In genomic region chr4:7623468-7623867, GRCh38 we compare ENCODE assay signal across 22 cellular contexts.
DNase-seq lines count a peak whose midpoint lies in the region; ATAC-seq and TF ChIP-seq lines count a peak whose summit lies in the region.
"Had no signal": no experiment of that assay in that cellular context is flagged by ENCODE, and none has a peak within 500 bp of the region (broad histone marks: within the 10 kb centered on the region; RNA-seq: fewer than 3 reads in every experiment).

No MANE protein-coding gene starts in this region.

- intact Hi-C loops in right lobe of liver (cut with DNase I): no loop called here
- intact Hi-C loops in CD4-positive, alpha-beta T cell (cut with DNase I, micrococcal nuclease): no loop called here

- no peak for TF ChIP-seq CTCF in H9 (conservative IDR thresholded peaks at IDR 0.05)
- no peak for TF ChIP-seq CTCF in nephron progenitor cell (IDR thresholded peaks at IDR 0.05)
- TF ChIP-seq CTCF in osteoblast (IDR thresholded peaks at IDR 0.05; ENCODE audit: extremely low read depth, low read depth, low read length): no peak
- TF ChIP-seq CTCF in right lobe of liver (IDR thresholded peaks at IDR 0.05): no peak
- TF ChIP-seq CTCF in CD4-positive, alpha-beta T cell (IDR thresholded peaks at IDR 0.05): no peak

- H2AK5ac ChIP-seq in H9 (ENCODE audit: insufficient read length, low read length): no peak overlapping the region

- H3K27me3 ChIP-seq in H9 (ENCODE audit: insufficient read depth, low read length) (no peaks in the 10 kb centered on the region), osteoblast (ENCODE audit: insufficient read depth, low read length) (peaks cover 11% of the 10 kb centered on the region), right lobe of liver (no peaks in the 10 kb centered on the region)
- H3K27me3 ChIP-seq in CD4-positive, alpha-beta T cell (ENCODE audit: control insufficient read depth, insufficient read depth, low read length): no peaks in the 10 kb centered on the region
- H3K27me3 ChIP-seq: BE2C, BLaER1 had no signal

- H3K27me3 Mint-ChIP-seq in H9 (ENCODE audit: low read depth): peaks cover 12% of the 10 kb centered on the region
- peaks cover 18% of the 10 kb centered on the region for H3K27me3 Mint-ChIP-seq in nephron progenitor cell (ENCODE audit: low read depth, poor library complexity)
- peaks cover 12% of the 10 kb centered on the region for H3K27me3 Mint-ChIP-seq in CD4-positive, alpha-beta T cell

- CTCF ChIA-PET in CD4-positive, alpha-beta T cell (lab: Charles Lee): no interaction called here

- H3K14ac ChIP-seq in H9 (ENCODE audit: insufficient read depth, low read length): 0 out of 2 replicates have a peak overlapping the region, but pooled peaks have one; percentile 31

- H2BK12ac ChIP-seq in H9 (ENCODE audit: insufficient read length, low read depth, low read length): no peak overlapping the region

- no peak overlapping the region for H2AFZ ChIP-seq in H9 (ENCODE audit: low read length)
- no peak overlapping the region for H2AFZ ChIP-seq in osteoblast (ENCODE audit: low read length)

- H3K27ac ChIP-seq in H9 (ENCODE audit: insufficient read length, low read depth, low read length) (no peak overlapping the region), osteoblast (ENCODE audit: low read depth, low read length) (no peak overlapping the region), right lobe of liver (no peak overlapping the region)
- no peak overlapping the region for H3K27ac ChIP-seq in CD4-positive, alpha-beta T cell (ENCODE audit: low read depth, low read length)

- DNase-seq in H9 (no peak), nephron progenitor cell (no peak), osteoblast (ENCODE audit: insufficient read length, low spot score, missing footprints) (peak; percentile 54), right lobe of liver (no peak), NCI-H1436 (lab: John Stamatoyannopoulos, UW) (no peak)
- no peak for DNase-seq in CD4-positive, alpha-beta T cell
- DNase-seq: 8988T; ACHN; BE2C; C1 segment of cervical spinal cord; CD4-positive, alpha-beta memory T cell; CD8-positive, alpha-beta memory T cell; COR-L47; DMS 273 treated with DMSO at 0.1 percent for 48 hours; DMS153; DMS53; DMS79; DND-41; EL; GDM1 had no signal

- H4K8ac ChIP-seq in H9 (replicated peaks; ENCODE audit: insufficient read length, low read depth, low read length): no peak overlapping the region

- H2BK15ac ChIP-seq in H9 (ENCODE audit: low read depth, low read length): no peak overlapping the region

- no peak overlapping the region for H3T11ph ChIP-seq in H9 (ENCODE audit: low read length)

- ATAC-seq in right lobe of liver: no peak
- ATAC-seq in CD4-positive, alpha-beta T cell (ENCODE audit: poor library complexity): no peak
- ATAC-seq: GM12878 had no signal

- H3K9me3 ChIP-seq in H9 (ENCODE audit: control insufficient read depth, low read depth, low read length) (no peaks in the 10 kb centered on the region), osteoblast (ENCODE audit: low read depth, low read length) (no peaks in the 10 kb centered on the region), right lobe of liver (no peaks in the 10 kb centered on the region)
- no peaks in the 10 kb centered on the region for H3K9me3 ChIP-seq in CD4-positive, alpha-beta T cell (ENCODE audit: control insufficient read depth, low read length)
- H3K9me3 ChIP-seq: BE2C had no signal

- no peak for TF ChIP-seq POLR2A in right lobe of liver (IDR thresholded peaks at IDR 0.05)

- H4K91ac ChIP-seq in H9 (ENCODE audit: insufficient read length, low read depth, low read length): no peak overlapping the region

- no CpG with 5 or more reads among the region's 13 CpGs for WGBS in H9 (ENCODE audit: extremely low coverage, insufficient read length, low lambda C conversion rate)
- WGBS in right lobe of liver (ENCODE audit: insufficient coverage, low coverage, low lambda C conversion rate, missing lambda C conversion rate): 84% methylated on average over 9 of the region's 13 CpGs

- H3K23me2 ChIP-seq in H9 (ENCODE audit: insufficient read length, low read depth, low read length, poor library complexity, severe bottlenecking): no peaks in the 10 kb centered on the region

- no peak overlapping the region for H2BK5ac ChIP-seq in H9 (ENCODE audit: insufficient read length, low read length)

- H3K4me3 Mint-ChIP-seq in H9 (no peak overlapping the region), nephron progenitor cell (no peak overlapping the region)
- H3K4me3 Mint-ChIP-seq in CD4-positive, alpha-beta T cell: no peak overlapping the region
- H3K4me3 Mint-ChIP-seq: CD4-positive, alpha-beta memory T cell; CD8-positive, alpha-beta memory T cell had no signal

- H3K4me1 ChIP-seq in H9 (ENCODE audit: insufficient read depth, low read length): no peaks in the 10 kb centered on the region
- peaks cover 12% of the 10 kb centered on the region for H3K4me1 ChIP-seq in osteoblast (ENCODE audit: insufficient read depth, low read length)
- H3K4me1 ChIP-seq in right lobe of liver: no peaks in the 10 kb centered on the region

- H3K23ac ChIP-seq in H9 (ENCODE audit: insufficient read length, low read depth, low read length): no peak overlapping the region

- H3K4me3 ChIP-seq in osteoblast (ENCODE audit: insufficient read depth, low read length) (no peak overlapping the region), right lobe of liver (no peak overlapping the region)
- H3K4me3 ChIP-seq: BLaER1, GM12878 had no signal

- H3K9ac ChIP-seq in H9 (ENCODE audit: extremely low read depth, insufficient read length, low read length): no peak overlapping the region
- H3K9ac ChIP-seq: BLaER1 had no signal

- no peak overlapping the region for H2BK20ac ChIP-seq in H9 (ENCODE audit: low read depth, low read length, poor library complexity, severe bottlenecking)

- H3K4me1 Mint-ChIP-seq in H9 (peaks cover 1 to 2% of the 10 kb centered on the region in 2 experiments; a peak in 3 of 4 replicates), nephron progenitor cell (peaks cover 26% of the 10 kb centered on the region)
- H3K4me1 Mint-ChIP-seq in CD4-positive, alpha-beta T cell (ENCODE audit: low read depth): no peaks in the 10 kb centered on the region
- H3K4me1 Mint-ChIP-seq: CD4-positive, alpha-beta memory T cell; CD8-positive, alpha-beta memory T cell had no signal

- H3K9me3 Mint-ChIP-seq in H9: peaks cover 0 to 2% of the 10 kb centered on the region in 2 experiments; a peak in 1 of 5 replicates
- peaks cover 2% of the 10 kb centered on the region for H3K9me3 Mint-ChIP-seq in nephron progenitor cell
- H3K9me3 Mint-ChIP-seq in CD4-positive, alpha-beta T cell: no peaks in the 10 kb centered on the region
- H3K9me3 Mint-ChIP-seq: CD4-positive, alpha-beta memory T cell had no signal

- H4K20me1 ChIP-seq in H9 (ENCODE audit: control insufficient read depth, insufficient read depth, insufficient read length) (no peaks in the 10 kb centered on the region), osteoblast (ENCODE audit: insufficient read depth, low read length) (no peaks in the 10 kb centered on the region)
- H4K20me1 ChIP-seq: BLaER1 had no signal

- no peak overlapping the region for H4K5ac ChIP-seq in H9 (ENCODE audit: insufficient read length, low read depth, low read length)

- H3K79me2 ChIP-seq in H9 (ENCODE audit: insufficient read depth, low read length): no peaks in the 10 kb centered on the region
- no peaks in the 10 kb centered on the region for H3K79me2 ChIP-seq in osteoblast (ENCODE audit: insufficient read depth, low read length)

- H3K79me1 ChIP-seq in H9 (ENCODE audit: insufficient read depth, low read depth, low read length, poor library complexity, severe bottlenecking): no peaks in the 10 kb centered on the region

- POLR2A ChIA-PET in CD4-positive, alpha-beta T cell (lab: Charles Lee): no interaction called here

- H3K4me2 ChIP-seq in H9 (ENCODE audit: insufficient read depth, insufficient read length, low read length) (no peak overlapping the region), osteoblast (ENCODE audit: insufficient read depth, low read length) (no peak overlapping the region)

- no peaks in the 10 kb centered on the region for H3K36me3 Mint-ChIP-seq in H9 (ENCODE audit: insufficient read depth in 1 of 3, low read depth in 3 of 3)
- H3K36me3 Mint-ChIP-seq in nephron progenitor cell (ENCODE audit: low read depth): peaks cover 2% of the 10 kb centered on the region
- H3K36me3 Mint-ChIP-seq in CD4-positive, alpha-beta T cell (ENCODE audit: low read depth): no peaks in the 10 kb centered on the region
- H3K36me3 Mint-ChIP-seq: CD8-positive, alpha-beta memory T cell had no signal

- H3K18ac ChIP-seq in H9 (ENCODE audit: insufficient read length, low read depth, low read length): no peak overlapping the region

- H3K27ac Mint-ChIP-seq in H9 (no peak overlapping the region), nephron progenitor cell (peak overlapping the region; percentile 17)
- H3K27ac Mint-ChIP-seq in CD4-positive, alpha-beta T cell: no peak overlapping the region
- H3K27ac Mint-ChIP-seq: CD8-positive, alpha-beta memory T cell had no signal

- H3K36me3 ChIP-seq in osteoblast (ENCODE audit: insufficient read depth, low read length): no peaks in the 10 kb centered on the region
- H3K36me3 ChIP-seq in right lobe of liver: no peaks in the 10 kb centered on the region
- H3K36me3 ChIP-seq: BE2C, BLaER1 had no signal

- no peak overlapping the region for H2BK120ac ChIP-seq in H9 (ENCODE audit: low read depth, low read length, poor library complexity, severe bottlenecking)

- H3K4ac ChIP-seq in H9 (ENCODE audit: low read depth, low read length): no peak overlapping the region

- no peak overlapping the region for H3K56ac ChIP-seq in H9 (ENCODE audit: insufficient read length, low read depth, low read length)
